1 cellular context compared by ENCODE assay signal in the genomic region with DNA sequence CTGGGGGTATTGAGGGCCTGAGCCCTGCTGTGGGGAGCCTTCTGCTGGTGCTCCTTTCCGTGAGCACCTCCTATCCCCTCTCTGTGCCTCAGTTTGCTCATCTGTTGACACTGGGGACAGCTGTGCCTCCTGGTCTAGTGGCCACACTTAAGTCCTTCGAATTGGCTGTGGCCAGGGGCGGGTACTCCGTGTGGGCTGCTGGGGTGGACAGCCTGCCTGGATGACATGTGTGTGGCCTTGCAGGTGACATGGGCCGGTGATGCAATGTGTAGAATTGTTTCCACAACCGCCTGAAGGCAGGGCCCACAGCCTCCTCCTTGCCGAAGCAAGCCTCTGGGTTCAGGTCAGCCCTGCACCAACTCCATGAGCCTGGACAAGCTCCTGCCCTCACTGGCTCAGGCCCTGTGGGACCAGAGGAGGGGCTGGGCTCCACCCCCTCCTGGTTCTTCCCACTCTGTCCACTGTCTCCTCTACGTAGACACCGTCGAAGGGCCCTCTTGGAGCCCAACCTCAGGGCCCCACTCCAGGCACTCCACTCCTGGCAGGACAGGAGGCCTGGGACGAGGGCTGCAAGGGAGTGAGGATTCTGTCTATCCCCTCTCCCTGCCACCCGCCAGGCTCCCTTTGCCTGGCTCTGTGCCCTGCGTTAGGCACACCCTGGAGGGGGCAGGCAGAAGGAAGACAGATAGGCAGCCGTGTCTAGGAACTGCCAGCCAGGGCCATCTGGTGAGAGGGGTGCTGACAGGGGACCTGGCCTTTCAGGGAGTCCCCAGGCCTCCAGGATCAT.
TF ChIP-seq lines count a peak whose summit lies in the region.

No MANE protein-coding gene starts in this region.

TF ChIP-seq in HepG2, 621 proteins besides CTCF, POLR2A, EP300 and RAD21 (continued from another document and continues in another):
- TF ChIP-seq MYNN (CRISPR knock-in tag; IDR thresholded peaks at IDR 0.05; ENCODE audit: low read depth) (no peak), ZNF407 (CRISPR knock-in tag; IDR thresholded peaks at IDR 0.05; ENCODE audit: not compliant biosample characterization) (no peak), E2F2 (CRISPR knock-in tag; IDR thresholded peaks at IDR 0.05; ENCODE audit: borderline replicate concordance) (no peak), FOXO1 (CRISPR knock-in tag; IDR thresholded peaks at IDR 0.05) (peak; percentile 22; the same call in 1 of the 2 replicates), BORCS8-MEF2B (CRISPR knock-in tag; IDR thresholded peaks at IDR 0.05) (peak; percentile 70), SALL1 (CRISPR knock-in tag; IDR thresholded peaks at IDR 0.05) (peak; percentile 90), GMEB1 (CRISPR knock-in tag; IDR thresholded peaks at IDR 0.05; ENCODE audit: borderline replicate concordance) (0 out of 2 replicates have a peak, but pooled peaks have one; percentile 20), ZNF777 (CRISPR knock-in tag; IDR thresholded peaks at IDR 0.05) (0 out of 2 replicates have a peak, but pooled peaks have one; percentile 51), TCF7L2 (IDR thresholded peaks at IDR 0.05; ENCODE audit: low read depth, low read length) (no peak), ZNF33B (CRISPR knock-in tag; IDR thresholded peaks at IDR 0.05) (peak; percentile 35; the same call in 1 of the 2 replicates), ZNF292 (CRISPR knock-in tag; IDR thresholded peaks at IDR 0.05; ENCODE audit: borderline replicate concordance, low read depth) (peak; percentile 36; the same call in 1 of the 2 replicates), ZNF652 (CRISPR knock-in tag; IDR thresholded peaks at IDR 0.05; ENCODE audit: borderline replicate concordance, low read depth) (no peak), ZNF263 (CRISPR knock-in tag; IDR thresholded peaks at IDR 0.05) (peak; percentile 78), REPIN1 (CRISPR knock-in tag; IDR thresholded peaks at IDR 0.05; ENCODE audit: borderline replicate concordance, low read depth) (peak; percentile 63; the same call in 1 of the 2 replicates), ZNF329 (CRISPR knock-in tag; IDR thresholded peaks at IDR 0.05; ENCODE audit: low read depth) (peak; percentile 54; the same call in 1 of the 2 replicates), ZNF674 (CRISPR knock-in tag; IDR thresholded peaks at IDR 0.05; ENCODE audit: low read depth) (peak; percentile 66; the same call in 1 of the 2 replicates), ZNF143 (CRISPR knock-in tag; IDR thresholded peaks at IDR 0.05) (0 out of 2 replicates have a peak, but pooled peaks have one; percentile 15), ZNF776 (CRISPR knock-in tag; IDR thresholded peaks at IDR 0.05) (0 out of 2 replicates have a peak, but pooled peaks have one; percentile 25), YEATS4 (CRISPR knock-in tag; IDR thresholded peaks at IDR 0.05; ENCODE audit: borderline replicate concordance) (peak; percentile 73; the same call in 1 of the 2 replicates), JUNB (CRISPR knock-in tag; IDR thresholded peaks at IDR 0.05; ENCODE audit: borderline replicate concordance) (no peak), ZNF530 (CRISPR knock-in tag; IDR thresholded peaks at IDR 0.05; ENCODE audit: low read depth) (no peak), FOSL1 (CRISPR knock-in tag; IDR thresholded peaks at IDR 0.05; ENCODE audit: borderline replicate concordance) (no peak), TFE3 (CRISPR knock-in tag; IDR thresholded peaks at IDR 0.05) (peak; percentile 58; the same call in 1 of the 2 replicates), ZNF7 (CRISPR knock-in tag; IDR thresholded peaks at IDR 0.05) (peak; percentile 97), SMAD3 (CRISPR knock-in tag; IDR thresholded peaks at IDR 0.05) (no peak), ARHGAP35 (CRISPR knock-in tag; IDR thresholded peaks at IDR 0.05; ENCODE audit: borderline replicate concordance) (no peak), PHF8 (CRISPR knock-in tag; IDR thresholded peaks at IDR 0.05) (peak; percentile 43), MXD4 (CRISPR knock-in tag; IDR thresholded peaks at IDR 0.05) (0 out of 2 replicates have a peak, but pooled peaks have one; percentile 71), MLLT10 (CRISPR knock-in tag; IDR thresholded peaks at IDR 0.05) (no peak)
- TF ChIP-seq, protein P1, sequence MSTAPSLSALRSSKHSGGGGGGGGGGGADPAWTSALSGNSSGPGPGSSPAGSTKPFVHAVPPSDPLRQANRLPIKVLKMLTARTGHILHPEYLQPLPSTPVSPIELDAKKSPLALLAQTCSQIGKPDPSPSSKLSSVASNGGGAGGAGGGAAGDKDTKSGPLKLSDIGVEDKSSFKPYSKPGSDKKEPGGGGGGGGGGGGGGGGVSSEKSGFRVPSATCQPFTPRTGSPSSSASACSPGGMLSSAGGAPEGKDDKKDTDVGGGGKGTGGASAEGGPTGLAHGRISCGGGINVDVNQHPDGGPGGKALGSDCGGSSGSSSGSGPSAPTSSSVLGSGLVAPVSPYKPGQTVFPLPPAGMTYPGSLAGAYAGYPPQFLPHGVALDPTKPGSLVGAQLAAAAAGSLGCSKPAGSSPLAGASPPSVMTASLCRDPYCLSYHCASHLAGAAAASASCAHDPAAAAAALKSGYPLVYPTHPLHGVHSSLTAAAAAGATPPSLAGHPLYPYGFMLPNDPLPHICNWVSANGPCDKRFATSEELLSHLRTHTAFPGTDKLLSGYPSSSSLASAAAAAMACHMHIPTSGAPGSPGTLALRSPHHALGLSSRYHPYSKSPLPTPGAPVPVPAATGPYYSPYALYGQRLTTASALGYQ (CRISPR knock-in tag; IDR thresholded peaks at IDR 0.05): no peak
- TF ChIP-seq, protein P2, sequence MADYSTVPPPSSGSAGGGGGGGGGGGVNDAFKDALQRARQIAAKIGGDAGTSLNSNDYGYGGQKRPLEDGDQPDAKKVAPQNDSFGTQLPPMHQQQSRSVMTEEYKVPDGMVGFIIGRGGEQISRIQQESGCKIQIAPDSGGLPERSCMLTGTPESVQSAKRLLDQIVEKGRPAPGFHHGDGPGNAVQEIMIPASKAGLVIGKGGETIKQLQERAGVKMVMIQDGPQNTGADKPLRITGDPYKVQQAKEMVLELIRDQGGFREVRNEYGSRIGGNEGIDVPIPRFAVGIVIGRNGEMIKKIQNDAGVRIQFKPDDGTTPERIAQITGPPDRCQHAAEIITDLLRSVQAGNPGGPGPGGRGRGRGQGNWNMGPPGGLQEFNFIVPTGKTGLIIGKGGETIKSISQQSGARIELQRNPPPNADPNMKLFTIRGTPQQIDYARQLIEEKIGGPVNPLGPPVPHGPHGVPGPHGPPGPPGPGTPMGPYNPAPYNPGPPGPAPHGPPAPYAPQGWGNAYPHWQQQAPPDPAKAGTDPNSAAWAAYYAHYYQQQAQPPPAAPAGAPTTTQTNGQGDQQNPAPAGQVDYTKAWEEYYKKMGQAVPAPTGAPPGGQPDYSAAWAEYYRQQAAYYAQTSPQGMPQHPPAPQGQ (CRISPR knock-in tag; IDR thresholded peaks at IDR 0.05; ENCODE audit: borderline replicate concordance): no peak
- TF ChIP-seq, protein P3, sequence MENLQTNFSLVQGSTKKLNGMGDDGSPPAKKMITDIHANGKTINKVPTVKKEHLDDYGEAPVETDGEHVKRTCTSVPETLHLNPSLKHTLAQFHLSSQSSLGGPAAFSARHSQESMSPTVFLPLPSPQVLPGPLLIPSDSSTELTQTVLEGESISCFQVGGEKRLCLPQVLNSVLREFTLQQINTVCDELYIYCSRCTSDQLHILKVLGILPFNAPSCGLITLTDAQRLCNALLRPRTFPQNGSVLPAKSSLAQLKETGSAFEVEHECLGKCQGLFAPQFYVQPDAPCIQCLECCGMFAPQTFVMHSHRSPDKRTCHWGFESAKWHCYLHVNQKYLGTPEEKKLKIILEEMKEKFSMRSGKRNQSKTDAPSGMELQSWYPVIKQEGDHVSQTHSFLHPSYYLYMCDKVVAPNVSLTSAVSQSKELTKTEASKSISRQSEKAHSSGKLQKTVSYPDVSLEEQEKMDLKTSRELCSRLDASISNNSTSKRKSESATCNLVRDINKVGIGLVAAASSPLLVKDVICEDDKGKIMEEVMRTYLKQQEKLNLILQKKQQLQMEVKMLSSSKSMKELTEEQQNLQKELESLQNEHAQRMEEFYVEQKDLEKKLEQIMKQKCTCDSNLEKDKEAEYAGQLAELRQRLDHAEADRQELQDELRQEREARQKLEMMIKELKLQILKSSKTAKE (CRISPR knock-in tag; IDR thresholded peaks at IDR 0.05; ENCODE audit: borderline replicate concordance): no peak
